8 cellular contexts compared by ENCODE assay signal in genomic region chr4:38069271-38069760, GRCh38.
A peak's percentile ranks its signal among the peaks of the same experiment; 100 is the strongest.
DNase-seq lines count a peak whose midpoint lies in the region; ATAC-seq and TF ChIP-seq lines count a peak whose summit lies in the region.

No MANE protein-coding gene starts in this region.

- H4K8ac ChIP-seq in neuronal stem cell (ENCODE audit: low read depth, low read length), result no peak overlapping the region

- TF ChIP-seq POLR2A in erythroblast (IDR thresholded peaks at IDR 0.05; ENCODE audit: low read length), result no peak

- H3K4me2 ChIP-seq in neuronal stem cell (ENCODE audit: insufficient read depth, low read length, poor library complexity, severe bottlenecking), result no peak overlapping the region

- H3K9me3 Mint-ChIP-seq in activated T-cell treated with anti-CD3 and anti-CD28 coated beads, Interleukin-2, amount 50 U/mL, for 24 hours, result no peaks in the 10 kb centered on the region
- no peaks in the 10 kb centered on the region for H3K9me3 Mint-ChIP-seq in effector memory CD8-positive, alpha-beta T cell

- no peak overlapping the region for H3K14ac ChIP-seq in neuronal stem cell (ENCODE audit: low read length)

- no peak overlapping the region for H2BK5ac ChIP-seq in neuronal stem cell (ENCODE audit: low read length)

- H3K4me1 ChIP-seq in neuronal stem cell (ENCODE audit: control insufficient read depth in 2 of 2, insufficient read depth in 1 of 2, low read depth in 1 of 2, low read length in 2 of 2), result peaks cover 0 to 4% of the 10 kb centered on the region in 2 donors

- no peak overlapping the region for H2BK12ac ChIP-seq in neuronal stem cell (ENCODE audit: low read length)

- no peak overlapping the region for H2BK15ac ChIP-seq in neuronal stem cell (ENCODE audit: low read length)

- peak; percentile 8 for DNase-seq in activated T-cell treated with anti-CD3 and anti-CD28 coated beads for 48 hours (ENCODE audit: low read depth)
- no peak for DNase-seq in activated T-cell treated with anti-CD3 and anti-CD28 coated beads, Interleukin-2, amount 50 U/mL, for 24 hours
- peak in 1 of 3 donors; percentile 21 for DNase-seq in T-helper 17 cell
- DNase-seq in erythroblast (lab: John Stamatoyannopoulos, UW), result peak; percentile 60 to 65
- DNase-seq in neuronal stem cell (ENCODE audit: low spot score), result peak; percentile 26
- no peak for DNase-seq in NCI-H774 (lab: John Stamatoyannopoulos, UW)
- no peak for DNase-seq in effector memory CD8-positive, alpha-beta T cell

- H3K4me3 ChIP-seq in neuronal stem cell (ENCODE audit: low read length in 2 of 2), result no peak overlapping the region

- no peak overlapping the region for H4K91ac ChIP-seq in neuronal stem cell (ENCODE audit: low read depth, low read length, poor library complexity)

- peaks cover 25% of the 10 kb centered on the region for H3K4me1 Mint-ChIP-seq in activated T-cell treated with anti-CD3 and anti-CD28 coated beads, Interleukin-2, amount 50 U/mL, for 24 hours (ENCODE audit: low read depth)
- H3K4me1 Mint-ChIP-seq in T-helper 17 cell, result peaks cover 5% of the 10 kb centered on the region
- H3K4me1 Mint-ChIP-seq in effector memory CD8-positive, alpha-beta T cell (ENCODE audit: low read depth in 2 of 2), result peaks cover 6 to 7% of the 10 kb centered on the region in 2 donors

- no peak overlapping the region for H3K27ac ChIP-seq in neuronal stem cell (replicated peaks; ENCODE audit: low read length)

- H3K4me3 Mint-ChIP-seq in activated T-cell treated with anti-CD3 and anti-CD28 coated beads, Interleukin-2, amount 50 U/mL, for 24 hours, result no peak overlapping the region
- H3K4me3 Mint-ChIP-seq in T-helper 17 cell, result no peak overlapping the region
- H3K4me3 Mint-ChIP-seq in effector memory CD8-positive, alpha-beta T cell, result no peak overlapping the region

- H3K9ac ChIP-seq in neuronal stem cell (ENCODE audit: low read depth, low read length, poor library complexity), result no peak overlapping the region

- H3K27me3 ChIP-seq in neuronal stem cell (ENCODE audit: control insufficient read depth in 3 of 3, insufficient read depth in 3 of 3, low read depth in 1 of 3, low read length in 3 of 3), result no peaks in the 10 kb centered on the region

- H3K36me3 ChIP-seq in neuronal stem cell (replicated peaks in 1 of 2; ENCODE audit: control insufficient read depth in 2 of 2, insufficient read depth in 2 of 2, low read length in 2 of 2), result peaks cover 4 to 30% of the 10 kb centered on the region in 2 donors

- WGBS in neuronal stem cell (ENCODE audit: extremely low coverage in 2 of 2, insufficient read length in 2 of 2, insufficient replicate concordance in 1 of 2), 2 donors, result no CpG with 5 or more reads among the region's 6 CpGs

- H3K18ac ChIP-seq in neuronal stem cell (ENCODE audit: low read length), result peak overlapping the region; percentile 15

- H3K27me3 Mint-ChIP-seq in activated T-cell treated with anti-CD3 and anti-CD28 coated beads, Interleukin-2, amount 50 U/mL, for 24 hours, result no peaks in the 10 kb centered on the region
- no peaks in the 10 kb centered on the region for H3K27me3 Mint-ChIP-seq in T-helper 17 cell
- H3K27me3 Mint-ChIP-seq in effector memory CD8-positive, alpha-beta T cell, result no peaks in the 10 kb centered on the region

- ATAC-seq in T-helper 17 cell (peak; percentile 84), GM21717 (IDR thresholded peaks at IDR 0.05; ENCODE audit: unreplicated experiment) (no peak)
- no peak for ATAC-seq in effector memory CD8-positive, alpha-beta T cell (replicated peaks)

- no peak overlapping the region for H3K4ac ChIP-seq in neuronal stem cell (ENCODE audit: low read length)

- H2AFZ ChIP-seq in neuronal stem cell (ENCODE audit: low read length), result no peak overlapping the region

- H3K9me3 ChIP-seq in T-helper 17 cell (ENCODE audit: control insufficient read depth, low read length, poor library complexity, severe bottlenecking), result no peaks in the 10 kb centered on the region
- no peaks in the 10 kb centered on the region for H3K9me3 ChIP-seq in neuronal stem cell (replicated peaks in 1 of 2; ENCODE audit: control insufficient read depth in 2 of 2, insufficient read depth in 1 of 2, low read depth in 1 of 2, low read length in 2 of 2)

- no peak overlapping the region for H3K23ac ChIP-seq in neuronal stem cell (ENCODE audit: low read depth, low read length, poor library complexity)

- no peak overlapping the region for H2BK120ac ChIP-seq in neuronal stem cell (ENCODE audit: low read depth, low read length)

- H2AK5ac ChIP-seq in neuronal stem cell (ENCODE audit: low read depth, low read length), result no peak overlapping the region

- no peaks in the 10 kb centered on the region for H3K79me1 ChIP-seq in neuronal stem cell (ENCODE audit: low read depth, low read length)

- peaks cover 62% of the 10 kb centered on the region for H3K36me3 Mint-ChIP-seq in activated T-cell treated with anti-CD3 and anti-CD28 coated beads, Interleukin-2, amount 50 U/mL, for 24 hours (ENCODE audit: low read depth)
- H3K36me3 Mint-ChIP-seq in T-helper 17 cell (ENCODE audit: low read depth), result peaks cover 9% of the 10 kb centered on the region
- peaks cover 12% of the 10 kb centered on the region for H3K36me3 Mint-ChIP-seq in effector memory CD8-positive, alpha-beta T cell (ENCODE audit: insufficient read depth)

- H3K27ac Mint-ChIP-seq in activated T-cell treated with anti-CD3 and anti-CD28 coated beads, Interleukin-2, amount 50 U/mL, for 24 hours, result no peak overlapping the region
- H3K27ac Mint-ChIP-seq in T-helper 17 cell, result peak overlapping the region; percentile 49
- H3K27ac Mint-ChIP-seq in effector memory CD8-positive, alpha-beta T cell, result no peak overlapping the region

Comparison
In these comparisons a context has a peak if more than half of its experiments do, and no peak if none do; other contexts are left out.
1. DNase-seq: peak in activated T-cell treated with anti-CD3 and anti-CD28 coated beads for 48 hours (single experiment), erythroblast (2 of 2) and neuronal stem cell (single experiment); none in activated T-cell treated with anti-CD3 and anti-CD28 coated beads, Interleukin-2, amount 50 U/mL, for 24 hours (single experiment), NCI-H774 (single experiment) and effector memory CD8-positive, alpha-beta T cell (0 of 3).